ENCODE assay signal across 6 cellular contexts in the genomic region with DNA sequence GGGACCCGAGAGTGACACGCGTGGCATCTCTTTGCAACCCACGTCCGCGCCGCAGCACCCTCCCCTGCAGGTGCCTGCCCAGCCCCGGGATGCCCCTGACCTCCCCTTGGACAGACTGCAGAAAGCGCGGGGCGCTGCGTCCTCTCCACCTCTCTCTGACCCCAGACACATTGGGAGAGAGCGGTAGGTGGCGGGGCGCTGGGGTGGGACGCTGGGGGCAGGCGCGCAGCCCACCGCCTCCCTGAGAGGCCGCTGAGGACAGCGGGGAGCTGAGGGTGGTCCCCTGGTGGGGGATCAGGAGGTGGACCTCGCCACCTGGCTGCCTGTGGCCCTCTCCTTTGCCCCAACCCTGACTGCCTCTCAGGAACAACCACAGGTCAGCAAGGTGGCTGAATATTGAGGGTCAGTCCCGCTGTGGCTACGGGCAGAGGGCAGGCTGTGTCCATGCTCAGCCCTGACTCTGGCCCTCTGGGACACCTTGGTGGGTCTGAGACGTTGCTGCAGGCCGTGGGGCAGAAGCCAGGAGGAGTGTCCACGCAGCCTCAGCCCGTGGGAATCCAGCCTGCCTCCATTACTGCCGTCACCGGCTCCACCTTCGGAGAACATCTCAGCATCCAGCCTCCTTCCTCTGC. TPM values are rescaled to one million over a fixed set of nuclear protein-coding genes. Genes with fewer than 3 reads are reported as not detected.
DNase-seq lines count a peak whose midpoint lies in the region; ATAC-seq and TF ChIP-seq lines count a peak whose summit lies in the region.

No MANE protein-coding gene starts in this region.

- peak overlapping the region; percentile 34 to 87 for H3K27ac ChIP-seq in lung (ENCODE audit: low read depth in 1 of 2, low read length in 1 of 2)

- no peaks in the 10 kb centered on the region for H3K27me3 Mint-ChIP-seq in activated CD4-positive, alpha-beta memory T cell treated with anti-CD3 and anti-CD28 coated beads for 36 hours

- peaks cover 0 to 2% of the 10 kb centered on the region in 2 donors for H3K36me3 ChIP-seq in lung (ENCODE audit: control insufficient read depth in 2 of 2, insufficient read depth in 2 of 2, low read length in 2 of 2)

- intact Hi-C loops in activated CD4-positive, alpha-beta memory T cell treated with anti-CD3 and anti-CD28 coated beads for 36 hours (cut with micrococcal nuclease), result loop anchor here (5.0 kb wide), 1 partner anchor 33 kb away; the partner anchor contains the start of genes ACAP3 and PUSL1

- H3K9me3 Mint-ChIP-seq in activated CD4-positive, alpha-beta memory T cell treated with anti-CD3 and anti-CD28 coated beads for 36 hours, result no peaks in the 10 kb centered on the region

- no peak for ATAC-seq in lung (ENCODE audit: insufficient read depth, low FRiP score)

- POLR2A ChIA-PET in activated CD4-positive, alpha-beta memory T cell treated with anti-CD3 and anti-CD28 coated beads for 36 hours (lab: Charles Lee), result interaction anchor here (1.8 kb wide), 1 partner anchor 43 kb away, joined by 5 read pairs; no protein-coding TSS in a partner anchor
- POLR2A ChIA-PET in GM10248 (lab: Yijun Ruan, JAX), result no interaction called here

- H3K27ac Mint-ChIP-seq in activated CD4-positive, alpha-beta memory T cell treated with anti-CD3 and anti-CD28 coated beads for 36 hours, result no peak overlapping the region

- DNase-seq in GM12865 (ENCODE audit: low read depth) (no peak), lung (ENCODE audit: low spot score) (no peak), AML-193 (lab: John Stamatoyannopoulos, UW) (no peak), RPMI8226 (no peak), GM10248 (ENCODE audit: extremely low spot score) (no peak)
- DNase-seq in activated CD4-positive, alpha-beta memory T cell treated with anti-CD3 and anti-CD28 coated beads for 36 hours, result no peak

- peak overlapping the region; percentile 66 for H3K4me3 Mint-ChIP-seq in activated CD4-positive, alpha-beta memory T cell treated with anti-CD3 and anti-CD28 coated beads for 36 hours

- peaks cover 32% of the 10 kb centered on the region for H3K4me1 Mint-ChIP-seq in activated CD4-positive, alpha-beta memory T cell treated with anti-CD3 and anti-CD28 coated beads for 36 hours (ENCODE audit: low read depth)

- H3K4me3 ChIP-seq in GM12865 (ENCODE audit: low read depth, low read length) (peak overlapping the region; percentile 66), lung (peak overlapping the region; percentile 55)

- H3K4me1 ChIP-seq in lung (ENCODE audit: control insufficient read depth in 2 of 2, insufficient read depth in 2 of 2, low read length in 2 of 2), result peaks cover 11 to 24% of the 10 kb centered on the region in 2 donors

- H3K9me3 ChIP-seq in lung (ENCODE audit: control insufficient read depth in 2 of 2, insufficient read depth in 1 of 2, low read length in 1 of 2), result no peaks in the 10 kb centered on the region

- no peaks in the 10 kb centered on the region for H3K27me3 ChIP-seq in lung (ENCODE audit: control insufficient read depth, insufficient read depth)

- WGBS in lung, 2 donors, result 24 to 26% methylated on average over 25 to 31 of the region's 31 CpGs

- TF ChIP-seq CTCF in GM12865 (IDR thresholded peaks at IDR 0.05; ENCODE audit: insufficient read depth, low read depth, low read length, missing control alignments), result no peak
- TF ChIP-seq CTCF in lung (IDR thresholded peaks at IDR 0.05; ENCODE audit: control extremely low read depth, extremely low read depth), result no peak
- TF ChIP-seq CTCF in GM10248 (IDR thresholded peaks at IDR 0.05; ENCODE audit: control extremely low read depth, extremely low read depth, low read depth, missing control alignments), result no peak

- peaks cover 20% of the 10 kb centered on the region for H3K36me3 Mint-ChIP-seq in activated CD4-positive, alpha-beta memory T cell treated with anti-CD3 and anti-CD28 coated beads for 36 hours

- CTCF ChIA-PET in activated CD4-positive, alpha-beta memory T cell treated with anti-CD3 and anti-CD28 coated beads for 36 hours (lab: Charles Lee), result interaction anchor here (1.0 to 1.6 kb wide), 3 partner anchors 14 to 64 kb away, joined by 3 read pairs; partner anchors contain the start of genes B3GALT6 and SDF4
- CTCF ChIA-PET in GM10248 (lab: Yijun Ruan, JAX), result interaction anchor here (0.7 to 1.3 kb wide), 4 partner anchors 26 to 211 kb away, joined by 3 read pairs; no protein-coding TSS in a partner anchor

RNA-seq across cellular contexts. Expression of gene UBE2J2, which starts 0.8 kb away (rescaled TPM):
- 10 to 100 TPM; 58.7 to 61.6 TPM for total RNA-seq in activated CD4-positive, alpha-beta memory T cell treated with anti-CD3 and anti-CD28 coated beads for 36 hours
- total RNA-seq in lung, result 10 to 100 TPM; 36.0 to 57.4 TPM
- 10 to 100 TPM; 45.9 to 48.2 TPM for polyA plus RNA-seq in lung

RNA-seq across cellular contexts. Expression of gene SCNN1D, which starts 5.8 kb away (rescaled TPM):
- 1 to 10 TPM; 4.9 to 7.2 TPM for total RNA-seq in activated CD4-positive, alpha-beta memory T cell treated with anti-CD3 and anti-CD28 coated beads for 36 hours
- 1 to 10 TPM; 2.3 to 2.4 TPM for total RNA-seq in lung
- 1 to 10 TPM in 1 of 2 donors, under 1 TPM in 1; 0.94 to 3.5 TPM for polyA plus RNA-seq in lung

RNA-seq across cellular contexts. Expression of gene C1QTNF12, which starts 27.9 kb away (rescaled TPM):
- 1 to 10 TPM; 3.8 to 4.2 TPM for total RNA-seq in activated CD4-positive, alpha-beta memory T cell treated with anti-CD3 and anti-CD28 coated beads for 36 hours
- 1 to 10 TPM; 1.5 to 2.5 TPM for total RNA-seq in lung
- 1 to 10 TPM; 1.2 to 3.0 TPM for polyA plus RNA-seq in lung

RNA-seq across cellular contexts. Expression of gene ACAP3, which starts 33.3 kb away (rescaled TPM):
- total RNA-seq in activated CD4-positive, alpha-beta memory T cell treated with anti-CD3 and anti-CD28 coated beads for 36 hours, result 10 to 100 TPM; 31.8 to 32.0 TPM
- 10 to 100 TPM; 33.6 to 62.8 TPM for total RNA-seq in lung
- polyA plus RNA-seq in lung, result 10 to 100 TPM; 18.7 to 42.0 TPM

RNA-seq across cellular contexts. Expression of gene PUSL1, which starts 34.0 kb away (rescaled TPM):
- total RNA-seq in activated CD4-positive, alpha-beta memory T cell treated with anti-CD3 and anti-CD28 coated beads for 36 hours, result 10 to 100 TPM; 19.7 to 23.1 TPM
- total RNA-seq in lung, result 10 to 100 TPM; 11.3 to 21.1 TPM
- 10 to 100 TPM; 16.1 to 23.7 TPM for polyA plus RNA-seq in lung
